10 cellular contexts compared by ENCODE assay signal in the genomic region with DNA sequence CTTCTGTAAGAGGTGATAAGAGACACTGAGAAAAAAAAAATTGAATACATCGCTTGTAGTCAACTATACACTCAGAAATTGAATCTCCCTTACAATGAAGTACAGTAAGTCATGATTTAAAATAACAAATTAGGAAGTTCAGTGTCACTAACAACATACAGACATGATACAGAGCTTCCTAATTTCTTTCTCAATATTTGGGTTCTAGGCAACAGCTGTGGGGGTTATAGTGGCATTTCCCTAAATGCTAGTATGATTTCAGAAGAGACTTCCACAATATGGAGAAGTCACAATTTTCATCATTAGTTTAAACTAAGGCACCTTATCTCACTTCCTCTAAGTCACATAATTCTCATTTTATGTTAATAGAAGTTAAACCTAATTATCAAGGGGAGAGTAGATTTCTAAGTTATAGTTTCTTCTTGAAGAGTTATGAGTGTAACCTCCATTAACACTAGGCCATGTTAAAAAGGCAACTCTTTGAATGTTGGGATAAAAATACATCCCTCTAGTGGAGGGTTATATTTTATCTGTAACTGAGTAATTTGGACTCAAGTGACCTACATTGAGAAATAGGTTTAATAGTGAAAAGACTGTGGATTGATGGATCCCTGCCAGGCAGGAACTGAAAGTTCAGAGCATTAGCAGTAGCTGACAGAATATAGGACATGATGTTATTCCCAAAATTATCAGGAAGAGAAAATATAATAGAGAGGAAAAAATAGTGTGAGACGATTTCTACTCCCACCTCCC.
A peak's percentile ranks its signal among the peaks of the same experiment; 100 is the strongest.
DNase-seq lines count a peak whose midpoint lies in the region; ATAC-seq and TF ChIP-seq lines count a peak whose summit lies in the region.
"Had no signal": no experiment of that assay in that cellular context is flagged by ENCODE, and none has a peak within 500 bp of the region (broad histone marks: within the 10 kb centered on the region; RNA-seq: fewer than 3 reads in every experiment).

No MANE protein-coding gene starts in this region.

- H3K27ac ChIP-seq in C4-2B = no peak overlapping the region
- H3K27ac ChIP-seq: BLaER1 had no signal

- ATAC-seq in GM21723 (IDR thresholded peaks at IDR 0.05; ENCODE audit: unreplicated experiment) (no peak), HG03378 (IDR thresholded peaks at IDR 0.05; ENCODE audit: unreplicated experiment) (no peak), HG03097 (IDR thresholded peaks at IDR 0.05; ENCODE audit: low FRiP score, unreplicated experiment) (no peak)

- peak; percentile 18 for DNase-seq in LNCaP clone FGC (ENCODE audit: low read depth)
- peak; percentile 48 for DNase-seq in choroid plexus epithelial cell (ENCODE audit: low read depth)
- DNase-seq in medulla oblongata (ENCODE audit: extremely low spot score) = peak; percentile 6
- no peak for DNase-seq in GM03348 (ENCODE audit: low spot score)
- DNase-seq: NCI-H1417 had no signal

- TF ChIP-seq CTCF in C4-2B (conservative IDR thresholded peaks at IDR 0.05) = peak; percentile 26
- TF ChIP-seq CTCF in LNCaP clone FGC (IDR thresholded peaks at IDR 0.05; ENCODE audit: control insufficient read depth, extremely low read depth, insufficient read depth) = no peak
- peak; percentile 21 for TF ChIP-seq CTCF in choroid plexus epithelial cell (conservative IDR thresholded peaks at IDR 0.05; ENCODE audit: low read depth, low read length)

- no peak overlapping the region for H3K4me3 ChIP-seq in LNCaP clone FGC (ENCODE audit: low read depth, low read length)
- H3K4me3 ChIP-seq in choroid plexus epithelial cell (ENCODE audit: low read depth, low read length) = no peak overlapping the region
- H3K4me3 ChIP-seq: BLaER1 had no signal
